In the genomic region with DNA sequence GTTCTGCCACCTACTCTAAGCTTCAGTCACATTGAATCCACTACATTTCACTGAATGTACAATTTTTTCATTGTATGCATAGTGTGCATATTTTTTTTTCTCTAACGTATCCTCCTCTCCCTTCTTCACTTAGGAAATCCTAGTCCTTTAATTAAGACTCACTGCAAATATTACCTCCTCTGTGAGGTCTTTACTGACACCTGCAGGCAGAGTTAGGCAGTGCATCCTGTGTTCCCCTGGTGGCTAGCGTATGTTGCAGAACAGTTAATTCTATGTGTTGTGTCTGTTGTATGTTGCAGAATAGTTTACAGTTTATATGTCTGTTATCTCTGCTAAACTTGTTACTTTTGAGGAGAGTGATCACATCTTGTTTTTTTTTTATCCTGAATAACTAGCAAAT, we compare ENCODE assay signal across 8 cellular contexts.
DNase-seq lines count a peak whose midpoint lies in the region; ATAC-seq, FAIRE-seq and TF ChIP-seq lines count a peak whose summit lies in the region.
"Not testable (repeated sequence)": the region's sequence is repeated elsewhere in the genome, so short reads cannot be mapped to it uniquely, and the experiment has no call there.

No MANE protein-coding gene starts in this region.

- H3K27me3 Mint-ChIP-seq in HFFc6 (ENCODE audit: insufficient read depth); activated CD8-positive, alpha-beta memory T cell treated with anti-CD3 and anti-CD28 coated beads, Interleukin-2, amount 10 ng/mL, durations not matched to agents 7 days and 5 days; neural progenitor cell (ENCODE audit: insufficient read depth, low read depth); type B pancreatic cell: not testable (repeated sequence)

- H3K36me3 Mint-ChIP-seq in HFFc6 (ENCODE audit: low read depth); activated CD8-positive, alpha-beta memory T cell treated with anti-CD3 and anti-CD28 coated beads, Interleukin-2, amount 10 ng/mL, durations not matched to agents 7 days and 5 days; neural progenitor cell; type B pancreatic cell: not testable (repeated sequence)

- not testable (repeated sequence) for H3K4me3 Mint-ChIP-seq in HFFc6; activated CD8-positive, alpha-beta memory T cell treated with anti-CD3 and anti-CD28 coated beads, Interleukin-2, amount 10 ng/mL, durations not matched to agents 7 days and 5 days; neural progenitor cell; type B pancreatic cell

- not testable (repeated sequence) for H3K4me1 ChIP-seq in PC-3 (ENCODE audit: insufficient read depth, low read length); kidney (ENCODE audit: control insufficient read depth in 1 of 2, insufficient read depth in 1 of 2, low read depth in 1 of 2, low read length in 2 of 2); neural progenitor cell

- BruUV-seq in PC-3 (replicated peaks; lab: Mats Ljungman, UMichigan) = not testable (repeated sequence)

- POLR2A ChIA-PET in PC-3 (lab: Charles Lee; ENCODE audit: unreplicated experiment) = not testable (repeated sequence)

- not testable (repeated sequence) for H3K27me3 ChIP-seq in PC-3 (ENCODE audit: low read length); neural progenitor cell

- H3K27ac Mint-ChIP-seq in HFFc6; activated CD8-positive, alpha-beta memory T cell treated with anti-CD3 and anti-CD28 coated beads, Interleukin-2, amount 10 ng/mL, durations not matched to agents 7 days and 5 days; neural progenitor cell; type B pancreatic cell: not testable (repeated sequence)

- not testable (repeated sequence) for H3K9me3 Mint-ChIP-seq in HFFc6; activated CD8-positive, alpha-beta memory T cell treated with anti-CD3 and anti-CD28 coated beads, Interleukin-2, amount 10 ng/mL, durations not matched to agents 7 days and 5 days (ENCODE audit: low read depth); neural progenitor cell; type B pancreatic cell

- DNase-seq in GM12891 (ENCODE audit: insufficient read length, low spot score); HFFc6; PC-3; activated CD8-positive, alpha-beta memory T cell treated with anti-CD3 and anti-CD28 coated beads, Interleukin-2, amount 10 ng/mL, durations not matched to agents 7 days and 5 days; kidney; neural progenitor cell (ENCODE audit: low spot score); type B pancreatic cell (ENCODE audit: extremely low spot score, unreplicated experiment): not testable (repeated sequence)

- not testable (repeated sequence) for H3K79me2 ChIP-seq in PC-3 (ENCODE audit: low read length); neural progenitor cell (ENCODE audit: low read depth)

- not testable (repeated sequence) for H3K4me3 ChIP-seq in PC-3 (ENCODE audit: low read length); kidney (ENCODE audit: low read length in 2 of 2); neural progenitor cell

- H3K4me2 ChIP-seq in PC-3 (ENCODE audit: low read length); neural progenitor cell: not testable (repeated sequence)

- not testable (repeated sequence) for H4K20me1 ChIP-seq in PC-3 (ENCODE audit: low read length); neural progenitor cell (ENCODE audit: low read depth)

- not testable (repeated sequence) for H3K9me2 ChIP-seq in PC-3 (replicated peaks; ENCODE audit: low read length)

- not testable (repeated sequence) for H2AFZ ChIP-seq in PC-3 (ENCODE audit: low read length); neural progenitor cell (replicated peaks)

- H3K27ac ChIP-seq in PC-3 (ENCODE audit: low read length); kidney (ENCODE audit: low read depth in 2 of 2, low read length in 2 of 2); neural progenitor cell: not testable (repeated sequence)

- peak; percentile 81 for ATAC-seq in PC-3
- peak; percentile 78 for ATAC-seq in activated CD8-positive, alpha-beta memory T cell treated with anti-CD3 and anti-CD28 coated beads, Interleukin-2, amount 10 ng/mL, durations not matched to agents 7 days and 5 days

- not testable (repeated sequence) for H3F3A ChIP-seq in PC-3 (ENCODE audit: low read length, unreplicated experiment); neural progenitor cell (ENCODE audit: low read depth)

- H3K9ac ChIP-seq in PC-3 (ENCODE audit: low read length); kidney (ENCODE audit: low read length in 2 of 2); neural progenitor cell: not testable (repeated sequence)

- not testable (repeated sequence) for H3K36me3 ChIP-seq in PC-3 (ENCODE audit: low read depth, low read length); kidney (ENCODE audit: control insufficient read depth in 1 of 2, insufficient read depth in 2 of 2, low read length in 2 of 2); neural progenitor cell

- not testable (repeated sequence) for TF ChIP-seq POLR2A in GM12891 (IDR thresholded peaks at IDR 0.05; ENCODE audit: low read depth, low read length)

- TF ChIP-seq CTCF in HFFc6 (IDR thresholded peaks at IDR 0.05) (peak; percentile 22; the same call in 1 of the 2 replicates), neural progenitor cell (IDR thresholded peaks at IDR 0.05) (peak; percentile 15), type B pancreatic cell (conservative IDR thresholded peaks at IDR 0.05) (peak; percentile 47)
- not testable (repeated sequence) for TF ChIP-seq CTCF in PC-3 (conservative IDR thresholded peaks at IDR 0.05; ENCODE audit: low read depth, low read length); kidney (IDR thresholded peaks at IDR 0.05; ENCODE audit: borderline replicate concordance, extremely low read depth, insufficient read depth)

- not testable (repeated sequence) for H3K9me3 ChIP-seq in PC-3 (ENCODE audit: low read length); kidney (ENCODE audit: control insufficient read depth in 1 of 2, low read length in 2 of 2); neural progenitor cell (ENCODE audit: low read depth)

- CTCF ChIA-PET in PC-3 (lab: Charles Lee); activated CD8-positive, alpha-beta memory T cell treated with anti-CD3 and anti-CD28 coated beads, Interleukin-2, amount 10 ng/mL, durations not matched to agents 7 days and 5 days (lab: Charles Lee): not testable (repeated sequence)

- intact Hi-C loops in PC-3 (cut with micrococcal nuclease); kidney (cut with DNase I): not testable (repeated sequence)

- not testable (repeated sequence) for H3K4me1 Mint-ChIP-seq in HFFc6 (ENCODE audit: low read depth); activated CD8-positive, alpha-beta memory T cell treated with anti-CD3 and anti-CD28 coated beads, Interleukin-2, amount 10 ng/mL, durations not matched to agents 7 days and 5 days; neural progenitor cell; type B pancreatic cell (ENCODE audit: unreplicated experiment)

- FAIRE-seq in GM12891 (lab: Jason Lieb, UNC) (peak; percentile 41), colon (lab: Jason Lieb, UNC) (peak; percentile 64), kidney (lab: Jason Lieb, UNC) (peak; percentile 70)
